20 cellular contexts compared by ENCODE assay signal in genomic region chr11:35734669-35735068, GRCh38.
"Had no signal": no experiment of that assay in that cellular context is flagged by ENCODE, and none has a peak within 500 bp of the region (broad histone marks: within the 10 kb centered on the region; RNA-seq: fewer than 3 reads in every experiment).

No MANE protein-coding gene starts in this region.

- H3K36me3 ChIP-seq: neutrophil, uterus had no signal

- DNase-seq: activated CD4-positive, alpha-beta memory T cell treated with anti-CD3 and anti-CD28 coated beads for 36 hours; activated CD4-positive, alpha-beta T cell treated with anti-CD3 and anti-CD28 coated beads for 48 hours; activated effector memory CD4-positive, alpha-beta T cell treated with anti-CD3 and anti-CD28 coated beads, Interleukin-2, amount 50 U/mL, for 16 hours; activated naive CD4-positive, alpha-beta T cell treated with anti-CD3 and anti-CD28 coated beads, Interleukin-2, amount 10 ng/mL, durations not matched to agents 7 days and 5 days; activated naive CD8-positive, alpha-beta T cell treated with anti-CD3 and anti-CD28 coated beads, Interleukin-2, amount 50 U/mL, for 24 hours; cortex of kidney; foreskin keratinocyte; immature natural killer cell; midbrain; sigmoid colon; stimulated activated CD4-positive, alpha-beta T cell treated with anti-CD3 and anti-CD28 coated beads, Interleukin-4, amount 100 ng/mL, for 1 hour; stimulated activated naive CD4-positive, alpha-beta T cell; testis; trophoblast cell; uterus had no signal

- H3K79me2 ChIP-seq: parathyroid adenoma had no signal

- H3K9ac ChIP-seq: parathyroid adenoma had no signal

- H3K27me3 Mint-ChIP-seq: activated CD4-positive, alpha-beta memory T cell treated with anti-CD3 and anti-CD28 coated beads for 36 hours; activated naive CD4-positive, alpha-beta T cell treated with anti-CD3 and anti-CD28 coated beads, Interleukin-2, amount 10 ng/mL, durations not matched to agents 7 days and 5 days; activated naive CD8-positive, alpha-beta T cell treated with anti-CD3 and anti-CD28 coated beads, Interleukin-2, amount 50 U/mL, for 24 hours; natural killer cell treated with Interleukin-12 subunit alpha and Interleukin-12 subunit beta and Interleukin-15 and Interleukin-18, amount 100 ng/mL, for 72 hours had no signal

- H3K9me3 ChIP-seq: neutrophil, sigmoid colon, testis, uterus had no signal

- H2AFZ ChIP-seq: parathyroid adenoma had no signal

- H3K27ac ChIP-seq: cardiac muscle cell, foreskin keratinocyte, neutrophil, parathyroid adenoma, sigmoid colon, testis, uterus had no signal

- H3K27ac Mint-ChIP-seq: activated CD4-positive, alpha-beta memory T cell treated with anti-CD3 and anti-CD28 coated beads for 36 hours; activated naive CD4-positive, alpha-beta T cell treated with anti-CD3 and anti-CD28 coated beads, Interleukin-2, amount 10 ng/mL, durations not matched to agents 7 days and 5 days; activated naive CD8-positive, alpha-beta T cell treated with anti-CD3 and anti-CD28 coated beads, Interleukin-2, amount 50 U/mL, for 24 hours; natural killer cell treated with Interleukin-12 subunit alpha and Interleukin-12 subunit beta and Interleukin-15 and Interleukin-18, amount 100 ng/mL, for 72 hours had no signal

- H3K4me3 Mint-ChIP-seq: activated CD4-positive, alpha-beta memory T cell treated with anti-CD3 and anti-CD28 coated beads for 36 hours; activated naive CD4-positive, alpha-beta T cell treated with anti-CD3 and anti-CD28 coated beads, Interleukin-2, amount 10 ng/mL, durations not matched to agents 7 days and 5 days; activated naive CD8-positive, alpha-beta T cell treated with anti-CD3 and anti-CD28 coated beads, Interleukin-2, amount 50 U/mL, for 24 hours; immature natural killer cell; natural killer cell treated with Interleukin-12 subunit alpha and Interleukin-12 subunit beta and Interleukin-15 and Interleukin-18, amount 100 ng/mL, for 72 hours had no signal

- H3K27me3 ChIP-seq: cardiac muscle cell, foreskin keratinocyte, neutrophil, sigmoid colon, testis, uterus had no signal

- H3K4me1 ChIP-seq: foreskin keratinocyte, parathyroid adenoma, testis, uterus had no signal

- ATAC-seq: activated naive CD8-positive, alpha-beta T cell treated with anti-CD3 and anti-CD28 coated beads, Interleukin-2, amount 50 U/mL, for 24 hours; foreskin keratinocyte; natural killer cell treated with Interleukin-12 subunit alpha and Interleukin-12 subunit beta and Interleukin-15 and Interleukin-18, amount 100 ng/mL, for 72 hours had no signal

- H3K4me3 ChIP-seq: cardiac muscle cell, lung, sigmoid colon, testis, uterus had no signal
